Comparison of ENCODE assay signal across 9 cellular contexts in the genomic region with DNA sequence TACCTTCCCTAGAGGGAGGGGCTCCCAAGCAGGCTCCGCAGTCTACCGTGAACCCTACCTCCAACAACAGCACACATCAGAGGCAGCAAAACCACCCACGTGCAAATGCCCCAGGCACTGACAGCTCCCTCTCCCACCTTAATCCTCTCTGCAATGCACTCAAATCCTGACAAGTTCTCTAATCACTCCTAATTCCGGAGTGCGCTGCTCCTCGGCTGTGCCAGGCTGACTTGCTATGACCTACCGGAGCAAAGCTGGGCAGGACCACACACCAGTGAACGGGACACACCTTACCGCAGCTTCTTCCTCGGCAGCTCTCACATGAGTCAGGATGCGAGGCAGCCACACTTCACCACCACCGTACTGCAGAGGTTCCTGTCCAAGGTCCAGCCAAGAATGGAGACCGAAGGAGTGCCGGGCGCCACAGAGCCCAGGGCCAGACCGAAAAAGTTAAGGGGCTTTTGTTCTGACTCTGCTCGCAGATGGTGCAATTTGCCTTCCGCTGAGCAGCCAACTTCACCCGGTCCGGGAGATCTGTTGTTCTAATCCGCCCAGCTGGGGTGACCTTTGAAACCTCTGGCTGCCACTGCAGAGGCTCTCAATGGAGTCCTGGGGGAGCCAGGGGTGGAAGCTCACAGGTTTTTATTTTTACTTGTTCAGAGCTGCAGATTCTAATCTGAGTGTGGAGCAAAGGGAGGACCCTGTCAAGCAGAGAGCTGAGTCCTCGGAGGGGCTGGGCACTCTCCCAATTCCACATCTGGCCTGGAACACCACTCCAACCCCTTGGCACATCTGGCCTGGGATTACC.
DNase-seq lines count a peak whose midpoint lies in the region; ATAC-seq and TF ChIP-seq lines count a peak whose summit lies in the region.
"Had no signal": no experiment of that assay in that cellular context is flagged by ENCODE, and none has a peak within 500 bp of the region (broad histone marks: within the 10 kb centered on the region; RNA-seq: fewer than 3 reads in every experiment).

No MANE protein-coding gene starts in this region.

- TF ChIP-seq CTCF in H9 (conservative IDR thresholded peaks at IDR 0.05): no peak

- no peak overlapping the region for H2AK5ac ChIP-seq in H9 (ENCODE audit: insufficient read length, low read length)

- ATAC-seq in GM21515 (IDR thresholded peaks at IDR 0.05; ENCODE audit: unreplicated experiment): no peak
- no peak for ATAC-seq in stimulated activated naive B cell treated with anti-CD40 and anti-IgM and Interleukin-4, amounts not matched to agents 10 μg/mL and 1 μg/mL and 100 μg/mL, for 72 hours (replicated peaks)

- no peak overlapping the region for H4K5ac ChIP-seq in H9 (ENCODE audit: insufficient read length, low read depth, low read length)

- no peaks in the 10 kb centered on the region for H3K36me3 Mint-ChIP-seq in H9 (ENCODE audit: insufficient read depth in 1 of 3, low read depth in 3 of 3)
- no peaks in the 10 kb centered on the region for H3K36me3 Mint-ChIP-seq in stimulated activated naive B cell treated with anti-CD40 and anti-IgM and Interleukin-4, amounts not matched to agents 10 μg/mL and 1 μg/mL and 100 μg/mL, for 72 hours

- no peak overlapping the region for H2BK15ac ChIP-seq in H9 (ENCODE audit: low read depth, low read length)

- H3K23ac ChIP-seq in H9 (ENCODE audit: insufficient read length, low read depth, low read length): no peak overlapping the region

- H3K27ac Mint-ChIP-seq in H9: peak overlapping the region; percentile 9 to 66 (median 26); a peak in 4 of 7 replicates
- H3K27ac Mint-ChIP-seq in stimulated activated naive B cell treated with anti-CD40 and anti-IgM and Interleukin-4, amounts not matched to agents 10 μg/mL and 1 μg/mL and 100 μg/mL, for 72 hours: no peak overlapping the region
- H3K27ac Mint-ChIP-seq: dendritic cell treated with granulocyte-macrophage colony-stimulating factor and Interleukin-4, amounts not matched to agents 40 ng/mL and 50 ng/mL, for 4 days had no signal

- no peak overlapping the region for H2BK20ac ChIP-seq in H9 (ENCODE audit: low read depth, low read length, poor library complexity, severe bottlenecking)

- H3K9me3 Mint-ChIP-seq in H9: no peaks in the 10 kb centered on the region
- H3K9me3 Mint-ChIP-seq in stimulated activated naive B cell treated with anti-CD40 and anti-IgM and Interleukin-4, amounts not matched to agents 10 μg/mL and 1 μg/mL and 100 μg/mL, for 72 hours: no peaks in the 10 kb centered on the region
- H3K9me3 Mint-ChIP-seq: dendritic cell treated with granulocyte-macrophage colony-stimulating factor and Interleukin-4, amounts not matched to agents 40 ng/mL and 50 ng/mL, for 4 days had no signal

- no peaks in the 10 kb centered on the region for H4K20me1 ChIP-seq in H9 (ENCODE audit: control insufficient read depth, insufficient read depth, insufficient read length)

- no peak overlapping the region for H4K91ac ChIP-seq in H9 (ENCODE audit: insufficient read length, low read depth, low read length)

- peaks cover 16 to 21% of the 10 kb centered on the region in 2 experiments for H3K4me1 Mint-ChIP-seq in H9
- no peaks in the 10 kb centered on the region for H3K4me1 Mint-ChIP-seq in stimulated activated naive B cell treated with anti-CD40 and anti-IgM and Interleukin-4, amounts not matched to agents 10 μg/mL and 1 μg/mL and 100 μg/mL, for 72 hours

- H3K4me1 ChIP-seq in H9 (ENCODE audit: insufficient read depth, low read length) (no peaks in the 10 kb centered on the region), skeletal muscle satellite cell (ENCODE audit: control insufficient read depth, insufficient read depth, low read length) (peaks cover 12% of the 10 kb centered on the region)

- no peak overlapping the region for H3K4ac ChIP-seq in H9 (ENCODE audit: low read depth, low read length)

- no peak for DNase-seq in H9
- peak; percentile 72 for DNase-seq in amniotic epithelial cell (ENCODE audit: low read depth)
- peak; percentile 71 for DNase-seq in islet precursor cell
- DNase-seq in MV-4-11 (lab: John Stamatoyannopoulos, UW): no peak
- no peak for DNase-seq in stimulated activated naive B cell treated with anti-CD40 and anti-IgM and Interleukin-4, amounts not matched to agents 10 μg/mL and 1 μg/mL and 100 μg/mL, for 72 hours
- DNase-seq in OCI-M2 (lab: John Stamatoyannopoulos, UW; ENCODE audit: unreplicated experiment): no peak

- H2BK120ac ChIP-seq in H9 (ENCODE audit: low read depth, low read length, poor library complexity, severe bottlenecking): no peak overlapping the region

- no peak overlapping the region for H2AFZ ChIP-seq in H9 (ENCODE audit: low read length)

- no peak overlapping the region for H3K9ac ChIP-seq in H9 (ENCODE audit: extremely low read depth, insufficient read length, low read length)
- no peak overlapping the region for H3K9ac ChIP-seq in skeletal muscle satellite cell (ENCODE audit: low read depth, low read length)

- H3K9me3 ChIP-seq in H9 (ENCODE audit: control insufficient read depth, low read depth, low read length) (no peaks in the 10 kb centered on the region), skeletal muscle satellite cell (replicated peaks; ENCODE audit: low read length) (no peaks in the 10 kb centered on the region)

- no peak overlapping the region for H3K18ac ChIP-seq in H9 (ENCODE audit: insufficient read length, low read depth, low read length)

- no peak overlapping the region for H4K8ac ChIP-seq in H9 (replicated peaks; ENCODE audit: insufficient read length, low read depth, low read length)

- no CpG with 5 or more reads among the region's 22 CpGs for WGBS in H9 (ENCODE audit: extremely low coverage, insufficient read length, low lambda C conversion rate)

- H3K27me3 Mint-ChIP-seq in H9 (ENCODE audit: low read depth): no peaks in the 10 kb centered on the region
- H3K27me3 Mint-ChIP-seq in stimulated activated naive B cell treated with anti-CD40 and anti-IgM and Interleukin-4, amounts not matched to agents 10 μg/mL and 1 μg/mL and 100 μg/mL, for 72 hours: peaks cover 0 to 7% of the 10 kb centered on the region in 2 donors
- H3K27me3 Mint-ChIP-seq: dendritic cell treated with granulocyte-macrophage colony-stimulating factor and Interleukin-4, amounts not matched to agents 40 ng/mL and 50 ng/mL, for 4 days had no signal

- no peak overlapping the region for H3K14ac ChIP-seq in H9 (ENCODE audit: insufficient read depth, low read length)

- no peak overlapping the region for H3K4me3 Mint-ChIP-seq in H9
- no peak overlapping the region for H3K4me3 Mint-ChIP-seq in stimulated activated naive B cell treated with anti-CD40 and anti-IgM and Interleukin-4, amounts not matched to agents 10 μg/mL and 1 μg/mL and 100 μg/mL, for 72 hours
- H3K4me3 Mint-ChIP-seq: dendritic cell treated with granulocyte-macrophage colony-stimulating factor and Interleukin-4, amounts not matched to agents 40 ng/mL and 50 ng/mL, for 4 days had no signal

- H3K23me2 ChIP-seq in H9 (ENCODE audit: insufficient read length, low read depth, low read length, poor library complexity, severe bottlenecking): no peaks in the 10 kb centered on the region

- no peak overlapping the region for H3K27ac ChIP-seq in H9 (ENCODE audit: insufficient read length, low read depth, low read length)

- H3K36me3 ChIP-seq in skeletal muscle satellite cell (ENCODE audit: insufficient read depth, low read length): no peaks in the 10 kb centered on the region

- H3K4me3 ChIP-seq in skeletal muscle satellite cell (ENCODE audit: low read length): peak overlapping the region; percentile 26

- H2BK5ac ChIP-seq in H9 (ENCODE audit: insufficient read length, low read length): no peak overlapping the region

- H2BK12ac ChIP-seq in H9 (ENCODE audit: insufficient read length, low read depth, low read length): no peak overlapping the region

- no peak overlapping the region for H3K4me2 ChIP-seq in H9 (ENCODE audit: insufficient read depth, insufficient read length, low read length)
- H3K4me2 ChIP-seq in skeletal muscle satellite cell (ENCODE audit: low read length): peak overlapping the region; percentile 72

- no peaks in the 10 kb centered on the region for H3K79me1 ChIP-seq in H9 (ENCODE audit: insufficient read depth, low read depth, low read length, poor library complexity, severe bottlenecking)

- no peak overlapping the region for H3T11ph ChIP-seq in H9 (ENCODE audit: low read length)

- no peak overlapping the region for H3K56ac ChIP-seq in H9 (ENCODE audit: insufficient read length, low read depth, low read length)

- H3K27me3 ChIP-seq in H9 (ENCODE audit: insufficient read depth, low read length): no peaks in the 10 kb centered on the region
- H3K27me3 ChIP-seq in skeletal muscle satellite cell (ENCODE audit: control insufficient read depth, insufficient read depth, low read length): no peaks in the 10 kb centered on the region

- H3K79me2 ChIP-seq in H9 (ENCODE audit: insufficient read depth, low read length): no peaks in the 10 kb centered on the region

Comparison
In these comparisons a context has a peak if more than half of its experiments do, and no peak if none do; other contexts are left out.
1. DNase-seq: peak in amniotic epithelial cell (single experiment) and islet precursor cell (single experiment); none in H9 (single experiment), MV-4-11 (single experiment), stimulated activated naive B cell treated with anti-CD40 and anti-IgM and Interleukin-4, amounts not matched to agents 10 μg/mL and 1 μg/mL and 100 μg/mL, for 72 hours (single experiment) and OCI-M2 (single experiment).